Comparison of ENCODE assay signal across 21 cellular contexts in genomic region chr14:100731846-100732765, GRCh38. TPM values are rescaled to one million over a fixed set of nuclear protein-coding genes. Genes with fewer than 3 reads are reported as not detected.
DNase-seq lines count a peak whose midpoint lies in the region; ATAC-seq and TF ChIP-seq lines count a peak whose summit lies in the region.
"Had no signal": no experiment of that assay in that cellular context is flagged by ENCODE, and none has a peak within 500 bp of the region (broad histone marks: within the 10 kb centered on the region; RNA-seq: fewer than 3 reads in every experiment).

No MANE protein-coding gene starts in this region.

- no peak overlapping the region for H3K4me3 Mint-ChIP-seq in mesothelial cell of epicardium
- H3K4me3 Mint-ChIP-seq in progenitor cell of endocrine pancreas (ENCODE audit: low read depth) = peak overlapping the region; percentile 46
- H3K4me3 Mint-ChIP-seq: CD8-positive, alpha-beta memory T cell; H9; IgD-negative memory B cell had no signal

- DNase-seq in 8988T (peak; percentile 8), SK-MEL-5 (ENCODE audit: low read depth, low spot score) (peak; percentile 13), mesothelial cell of epicardium (ENCODE audit: low spot score in 2 of 2, unreplicated experiment in 2 of 2) (peak in 1 of 2 experiments; percentile 15), progenitor cell of endocrine pancreas (ENCODE audit: low spot score, unreplicated experiment) (no peak), COR-L47 (lab: John Stamatoyannopoulos, UW) (no peak)
- DNase-seq: DND-41, H9, Kasumi-1, MG63, NCI-H1048, NCI-H1436, NCI-H1930, NCI-H526, PC-9 had no signal

- H3K27ac Mint-ChIP-seq in mesothelial cell of epicardium (peak overlapping the region; percentile 59), progenitor cell of endocrine pancreas (peak overlapping the region; percentile 57)
- H3K27ac Mint-ChIP-seq: CD8-positive, alpha-beta memory T cell; H9; IgD-negative memory B cell had no signal

- in situ Hi-C loops in SK-MEL-5 (cut with HindIII; ENCODE audit: low pct_unique_long_range_greater_than_20kb, low sequenced_read_pairs) = no loop called here

- TF ChIP-seq CTCF in mesothelial cell of epicardium (IDR thresholded peaks at IDR 0.05; ENCODE audit: unreplicated experiment) = no peak
- no peak for TF ChIP-seq CTCF in progenitor cell of endocrine pancreas (IDR thresholded peaks at IDR 0.05; ENCODE audit: unreplicated experiment)

- H3K27me3 Mint-ChIP-seq in mesothelial cell of epicardium (ENCODE audit: low read depth) (peaks cover 28% of the 10 kb centered on the region), progenitor cell of endocrine pancreas (peaks cover 14% of the 10 kb centered on the region)

- peaks cover 3% of the 10 kb centered on the region for H3K36me3 Mint-ChIP-seq in mesothelial cell of epicardium
- peaks cover 56% of the 10 kb centered on the region for H3K36me3 Mint-ChIP-seq in progenitor cell of endocrine pancreas (ENCODE audit: insufficient read depth)
- H3K36me3 Mint-ChIP-seq: CD8-positive, alpha-beta memory T cell; IgD-negative memory B cell had no signal

- H3K4me1 Mint-ChIP-seq in mesothelial cell of epicardium = peaks cover 38% of the 10 kb centered on the region
- peaks cover 31% of the 10 kb centered on the region for H3K4me1 Mint-ChIP-seq in progenitor cell of endocrine pancreas (ENCODE audit: low read depth)
- H3K4me1 Mint-ChIP-seq: CD8-positive, alpha-beta memory T cell; IgD-negative memory B cell had no signal

- no peak for ATAC-seq in HG03439 (IDR thresholded peaks at IDR 0.05; ENCODE audit: unreplicated experiment)
- no peak for ATAC-seq in GM19455 (IDR thresholded peaks at IDR 0.05; ENCODE audit: unreplicated experiment)

- H3K9me3 Mint-ChIP-seq in mesothelial cell of epicardium (no peaks in the 10 kb centered on the region), progenitor cell of endocrine pancreas (ENCODE audit: low read depth) (no peaks in the 10 kb centered on the region)
- H3K9me3 Mint-ChIP-seq: CD8-positive, alpha-beta memory T cell; H9; IgD-negative memory B cell had no signal

RNA-seq across cellular contexts. Expression of gene DLK1, which starts 5.4 kb away (rescaled TPM):
- total RNA-seq in SK-MEL-5 (2014; rRNA removed; shearing (Covaris generic)) = 8.2 and 8.5 TPM in 2 replicates
- polyA plus RNA-seq in SK-MEL-5 (2015; cell fraction: cytosol; rRNA removed) = 112 and 121 TPM in 2 replicates
- polyA plus RNA-seq in SK-MEL-5 (2015; cell fraction: nucleus; rRNA removed) = 9.5 and 12.8 TPM in 2 replicates
- total RNA-seq in mesothelial cell of epicardium = 958 to 1,165 TPM (median 1,080 TPM) in 3 replicates
- total RNA-seq in progenitor cell of endocrine pancreas = 5,491 and 5,856 TPM in 2 replicates
- total RNA-seq: A673; CD8-positive, alpha-beta memory T cell; HT-29; PC-9; SJSA1 had no signal
- polyA plus RNA-seq: CD8-positive, alpha-beta memory T cell; IgD-negative memory B cell had no signal

Comparison
In these comparisons a context has a peak if more than half of its experiments do, and no peak if none do; other contexts are left out.
1. DNase-seq: peak in 8988T (single experiment) and SK-MEL-5 (single experiment); none in progenitor cell of endocrine pancreas (single experiment) and COR-L47 (single experiment).
2. RNA of gene DLK1, which starts 5.4 kb away (total RNA-seq): 5,491 to 5,856 TPM in progenitor cell of endocrine pancreas and 958 to 1,165 TPM in mesothelial cell of epicardium; 8.2 to 8.5 TPM in SK-MEL-5; every median in the first group is over 100 times any median in the second.